25 cellular contexts compared by ENCODE assay signal in the genomic region with DNA sequence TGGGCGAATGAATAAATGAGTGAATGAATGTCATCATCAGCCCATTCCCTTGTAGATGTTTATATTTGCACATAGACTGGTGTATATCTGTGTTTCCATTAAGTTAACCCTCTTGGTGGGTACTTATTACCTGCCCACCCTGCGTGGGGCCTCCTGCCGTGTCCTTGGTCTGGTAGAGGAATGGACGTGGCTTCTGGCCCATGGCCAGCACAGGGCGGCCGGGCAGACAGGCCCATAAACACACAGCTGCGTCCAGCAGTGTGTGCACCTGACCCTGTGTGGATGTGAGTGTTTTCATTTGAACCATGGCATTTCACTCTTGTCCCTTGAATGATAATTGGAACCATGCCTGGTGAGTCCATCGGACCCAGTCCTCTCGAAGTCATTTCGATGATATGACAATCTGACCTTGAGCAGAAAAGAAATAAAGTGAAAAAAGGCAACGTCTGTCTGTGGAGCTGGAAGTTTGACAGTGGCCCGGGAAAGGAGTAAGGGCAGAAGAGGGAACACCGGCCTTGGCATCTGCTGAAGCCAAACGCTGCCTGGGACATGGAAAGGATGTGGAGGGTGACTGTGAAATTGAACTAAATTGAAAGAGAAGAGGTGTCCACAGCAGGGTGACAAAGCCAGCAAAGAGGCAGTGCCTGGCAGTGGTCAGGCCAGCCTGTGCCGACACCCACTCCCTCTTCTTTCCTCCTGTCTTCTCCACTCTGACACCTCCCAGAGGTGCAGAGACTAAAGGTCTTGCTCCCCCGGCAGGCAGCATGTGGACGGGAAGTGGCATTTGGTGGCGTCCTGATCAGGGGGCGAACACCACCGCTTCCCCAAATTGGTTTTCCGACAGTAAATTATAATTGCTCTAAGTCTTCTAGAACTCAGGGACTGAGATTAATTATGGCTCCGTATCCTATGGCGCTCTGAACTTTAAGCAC.
"Had no signal": no experiment of that assay in that cellular context is flagged by ENCODE, and none has a peak within 500 bp of the region (broad histone marks: within the 10 kb centered on the region; RNA-seq: fewer than 3 reads in every experiment).

No MANE protein-coding gene starts in this region.

- H3K27me3 Mint-ChIP-seq: activated naive CD8-positive, alpha-beta T cell treated with anti-CD3 and anti-CD28 coated beads for 36 hours had no signal

- H3K4me1 ChIP-seq: left lung, pancreas, right lobe of liver had no signal

- H3K27me3 ChIP-seq: breast epithelium, left lung, pancreas, right lobe of liver had no signal

- H3K4me3 ChIP-seq: breast epithelium, coronary artery, left lung, pancreas, right lobe of liver had no signal

- H3K9me3 Mint-ChIP-seq: activated CD4-positive, alpha-beta T cell treated with anti-CD3 and anti-CD28 coated beads, Interleukin-2, amount 10 ng/mL, durations not matched to agents 24 days and 14 days; activated naive CD8-positive, alpha-beta T cell treated with anti-CD3 and anti-CD28 coated beads for 36 hours; activated T-cell treated with anti-CD3 and anti-CD28 coated beads, Interleukin-2, amount 50 U/mL, for 4 hours; activated T-helper 2 cell treated with anti-CD3 and anti-CD28 coated beads, Interferon-gamma antibody, Interleukin-2, Interleukin-4, amounts not matched to agents 10 μg/mL and 5 μg/mL and 100 μg/mL, durations not matched to agents 14 hours and 24 hours and 36 hours; natural killer cell; stimulated activated effector memory CD8-positive, alpha-beta T cell treated with anti-CD3 and anti-CD28 coated beads, Interleukin-12 subunit alpha, Interleukin-12 subunit beta, amount 100 ng/mL, for 72 hours; T-cell; T-helper 2 cell treated with Interferon-gamma antibody and Interleukin-4, amounts not matched to agents 5 μg/mL and 100 μg/mL, for 36 hours had no signal

- ATAC-seq: activated CD4-positive, CD25-positive, alpha-beta regulatory T cell treated with anti-CD3 and anti-CD28 coated beads, Interleukin-2, amount 50 U/mL, for 24 hours; activated T-cell treated with anti-CD3 and anti-CD28 coated beads, Interleukin-2, amount 50 U/mL, for 4 hours; left lung; right lobe of liver; stimulated activated effector memory CD8-positive, alpha-beta T cell treated with anti-CD3 and anti-CD28 coated beads, Interleukin-12 subunit alpha, Interleukin-12 subunit beta, amount 100 ng/mL, for 72 hours; T-cell had no signal

- H3K36me3 ChIP-seq: breast epithelium, left lung, neutrophil, pancreas, right lobe of liver had no signal

- H3K4me1 Mint-ChIP-seq: activated naive CD8-positive, alpha-beta T cell treated with anti-CD3 and anti-CD28 coated beads for 36 hours; stimulated activated effector memory CD8-positive, alpha-beta T cell treated with anti-CD3 and anti-CD28 coated beads, Interleukin-12 subunit alpha, Interleukin-12 subunit beta, amount 100 ng/mL, for 72 hours had no signal

- H3K36me3 Mint-ChIP-seq: activated naive CD8-positive, alpha-beta T cell treated with anti-CD3 and anti-CD28 coated beads for 36 hours; natural killer cell; stimulated activated effector memory CD8-positive, alpha-beta T cell treated with anti-CD3 and anti-CD28 coated beads, Interleukin-12 subunit alpha, Interleukin-12 subunit beta, amount 100 ng/mL, for 72 hours; T-cell had no signal

- H3K9ac ChIP-seq: SK-N-SH had no signal

- H3K27ac Mint-ChIP-seq: activated CD4-positive, alpha-beta T cell treated with anti-CD3 and anti-CD28 coated beads, Interleukin-2, amount 10 ng/mL, durations not matched to agents 24 days and 14 days; activated naive CD8-positive, alpha-beta T cell treated with anti-CD3 and anti-CD28 coated beads for 36 hours; activated T-helper 2 cell treated with anti-CD3 and anti-CD28 coated beads, Interferon-gamma antibody, Interleukin-2, Interleukin-4, amounts not matched to agents 10 μg/mL and 5 μg/mL and 100 μg/mL, durations not matched to agents 14 hours and 24 hours and 36 hours; natural killer cell; stimulated activated effector memory CD8-positive, alpha-beta T cell treated with anti-CD3 and anti-CD28 coated beads, Interleukin-12 subunit alpha, Interleukin-12 subunit beta, amount 100 ng/mL, for 72 hours; T-cell; T-helper 2 cell treated with Interferon-gamma antibody and Interleukin-4, amounts not matched to agents 5 μg/mL and 100 μg/mL, for 36 hours had no signal

- DNase-seq: activated CD8-positive, alpha-beta memory T cell treated with anti-CD3 and anti-CD28 coated beads, Interleukin-2, amount 50 U/mL, for 48 hours; activated naive CD4-positive, alpha-beta T cell treated with Interleukin-2 at 50 U/mL for 16 hours; activated naive CD8-positive, alpha-beta T cell treated with anti-CD3 and anti-CD28 coated beads for 36 hours; activated T-cell treated with anti-CD3 and anti-CD28 coated beads, Interleukin-2, amount 50 U/mL, for 4 hours; amniotic stem cell; foreskin fibroblast; hippocampal formation; kidney glomerular epithelial cell; midbrain; natural killer cell; pancreas; right lobe of liver; SK-N-SH; small intestine; T-cell had no signal

- H3K4me3 Mint-ChIP-seq: activated CD4-positive, alpha-beta T cell treated with anti-CD3 and anti-CD28 coated beads, Interleukin-2, amount 10 ng/mL, durations not matched to agents 24 days and 14 days; activated naive CD8-positive, alpha-beta T cell treated with anti-CD3 and anti-CD28 coated beads for 36 hours; activated T-cell treated with anti-CD3 and anti-CD28 coated beads, Interleukin-2, amount 50 U/mL, for 4 hours; natural killer cell; stimulated activated effector memory CD8-positive, alpha-beta T cell treated with anti-CD3 and anti-CD28 coated beads, Interleukin-12 subunit alpha, Interleukin-12 subunit beta, amount 100 ng/mL, for 72 hours; T-cell; T-helper 2 cell treated with Interferon-gamma antibody and Interleukin-4, amounts not matched to agents 5 μg/mL and 100 μg/mL, for 36 hours had no signal

- H3K27ac ChIP-seq: breast epithelium, coronary artery, left lung, neutrophil, pancreas, right lobe of liver, VCaP had no signal

- H3K9me3 ChIP-seq: breast epithelium, left lung, neutrophil, pancreas, right lobe of liver, SK-N-SH had no signal

- H3K4me2 ChIP-seq: SK-N-SH had no signal
